Comparison of ENCODE assay signal across 1 cellular context in the genomic region with DNA sequence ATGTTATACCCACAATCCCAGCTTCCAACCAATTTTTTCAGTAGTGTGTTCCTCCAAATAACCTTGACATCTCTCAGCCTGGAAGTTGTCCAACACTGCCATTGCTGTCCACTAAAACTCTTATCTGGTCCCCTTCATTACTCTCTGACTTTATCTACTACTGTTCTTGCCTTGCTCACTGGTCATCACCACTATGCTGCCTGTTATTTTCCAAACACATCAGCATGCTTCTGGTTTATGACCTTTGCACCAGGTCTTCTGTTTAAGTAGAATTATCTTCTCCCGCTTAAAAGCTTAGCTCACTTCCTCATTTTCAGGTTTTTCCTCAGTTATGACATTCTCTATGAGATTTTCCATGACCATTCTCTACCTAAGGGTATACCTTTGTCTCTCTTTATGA.
TF ChIP-seq lines count a peak whose summit lies in the region.

No MANE protein-coding gene starts in this region.

TF ChIP-seq in K562, 482 proteins besides CTCF, POLR2A, EP300 and RAD21 (continued from another document and continues in another):
- TF ChIP-seq OTX1 (CRISPR knock-in tag; IDR thresholded peaks at IDR 0.05) (no peak), ZNF197 (CRISPR knock-in tag; IDR thresholded peaks at IDR 0.05; ENCODE audit: low read depth) (no peak), NR3C1 (CRISPR knock-in tag; IDR thresholded peaks at IDR 0.05) (no peak), ZSCAN29 (IDR thresholded peaks at IDR 0.05) (no peak), XRCC3 (IDR thresholded peaks at IDR 0.05) (no peak), STAT5B (CRISPR knock-in tag; IDR thresholded peaks at IDR 0.05) (no peak), BRF1 (IDR thresholded peaks at IDR 0.05; ENCODE audit: borderline replicate concordance, extremely low read depth, insufficient read length) (no peak), CBFB (CRISPR knock-in tag; IDR thresholded peaks at IDR 0.05) (no peak), SAFB (IDR thresholded peaks at IDR 0.05; ENCODE audit: borderline replicate concordance, low read depth, low read length) (no peak), HNRNPL (IDR thresholded peaks at IDR 0.05; ENCODE audit: low read depth, low read length) (no peak), TCFL5 (CRISPR knock-in tag; conservative IDR thresholded peaks at IDR 0.05) (no peak), MAFF (IDR thresholded peaks at IDR 0.05; ENCODE audit: low read length) (no peak), RFX7 (CRISPR knock-in tag; IDR thresholded peaks at IDR 0.05) (no peak), ZNF431 (CRISPR knock-in tag; IDR thresholded peaks at IDR 0.05) (no peak), KDM2B (CRISPR knock-in tag; IDR thresholded peaks at IDR 0.05) (no peak), NRF1 (conservative IDR thresholded peaks at IDR 0.05 in 1 of 2, IDR thresholded peaks at IDR 0.05 in 1 of 2) (no peak), NCOR1 (IDR thresholded peaks at IDR 0.05) (peak; percentile 85), RBM22 (IDR thresholded peaks at IDR 0.05; ENCODE audit: low read depth, low read length, poor library complexity, severe bottlenecking) (no peak), SREBF2 (CRISPR knock-in tag; IDR thresholded peaks at IDR 0.05) (no peak), ZNF121 (CRISPR knock-in tag; conservative IDR thresholded peaks at IDR 0.05) (no peak), KAT2B (IDR thresholded peaks at IDR 0.05; ENCODE audit: low read depth, low read length) (no peak), MEF2D (tag; conservative IDR thresholded peaks at IDR 0.05; ENCODE audit: low read depth) (0 out of 2 replicates have a peak, but pooled peaks have one; percentile 27), MXI1 (IDR thresholded peaks at IDR 0.05; ENCODE audit: low read depth, low read length) (no peak), FUS (optimal IDR thresholded peaks at IDR 0.05; ENCODE audit: low read depth, low read length) (no peak), HMG20A (CRISPR knock-in tag; conservative IDR thresholded peaks at IDR 0.05) (no peak), FOXP1 (CRISPR knock-in tag; IDR thresholded peaks at IDR 0.05) (no peak), KHSRP (IDR thresholded peaks at IDR 0.05) (0 out of 2 replicates have a peak, but pooled peaks have one; percentile 44), IFI16 (CRISPR knock-in tag; IDR thresholded peaks at IDR 0.05) (no peak), SMC3 (conservative IDR thresholded peaks at IDR 0.05; ENCODE audit: insufficient read depth, low read depth, low read length) (no peak), NUFIP1 (IDR thresholded peaks at IDR 0.05; ENCODE audit: partially characterized antibody) (no peak)
- TF ChIP-seq, protein P1, sequence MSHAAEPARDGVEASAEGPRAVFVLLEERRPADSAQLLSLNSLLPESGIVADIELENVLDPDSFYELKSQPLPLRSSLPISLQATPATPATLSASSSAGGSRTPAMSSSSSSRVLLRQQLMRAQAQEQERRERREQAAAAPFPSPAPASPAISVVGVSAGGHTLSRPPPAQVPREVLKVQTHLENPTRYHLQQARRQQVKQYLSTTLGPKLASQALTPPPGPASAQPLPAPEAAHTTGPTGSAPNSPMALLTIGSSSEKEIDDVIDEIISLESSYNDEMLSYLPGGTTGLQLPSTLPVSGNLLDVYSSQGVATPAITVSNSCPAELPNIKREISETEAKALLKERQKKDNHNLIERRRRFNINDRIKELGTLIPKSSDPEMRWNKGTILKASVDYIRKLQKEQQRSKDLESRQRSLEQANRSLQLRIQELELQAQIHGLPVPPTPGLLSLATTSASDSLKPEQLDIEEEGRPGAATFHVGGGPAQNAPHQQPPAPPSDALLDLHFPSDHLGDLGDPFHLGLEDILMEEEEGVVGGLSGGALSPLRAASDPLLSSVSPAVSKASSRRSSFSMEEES (CRISPR knock-in tag; IDR thresholded peaks at IDR 0.05) = no peak
- TF ChIP-seq, protein P2, sequence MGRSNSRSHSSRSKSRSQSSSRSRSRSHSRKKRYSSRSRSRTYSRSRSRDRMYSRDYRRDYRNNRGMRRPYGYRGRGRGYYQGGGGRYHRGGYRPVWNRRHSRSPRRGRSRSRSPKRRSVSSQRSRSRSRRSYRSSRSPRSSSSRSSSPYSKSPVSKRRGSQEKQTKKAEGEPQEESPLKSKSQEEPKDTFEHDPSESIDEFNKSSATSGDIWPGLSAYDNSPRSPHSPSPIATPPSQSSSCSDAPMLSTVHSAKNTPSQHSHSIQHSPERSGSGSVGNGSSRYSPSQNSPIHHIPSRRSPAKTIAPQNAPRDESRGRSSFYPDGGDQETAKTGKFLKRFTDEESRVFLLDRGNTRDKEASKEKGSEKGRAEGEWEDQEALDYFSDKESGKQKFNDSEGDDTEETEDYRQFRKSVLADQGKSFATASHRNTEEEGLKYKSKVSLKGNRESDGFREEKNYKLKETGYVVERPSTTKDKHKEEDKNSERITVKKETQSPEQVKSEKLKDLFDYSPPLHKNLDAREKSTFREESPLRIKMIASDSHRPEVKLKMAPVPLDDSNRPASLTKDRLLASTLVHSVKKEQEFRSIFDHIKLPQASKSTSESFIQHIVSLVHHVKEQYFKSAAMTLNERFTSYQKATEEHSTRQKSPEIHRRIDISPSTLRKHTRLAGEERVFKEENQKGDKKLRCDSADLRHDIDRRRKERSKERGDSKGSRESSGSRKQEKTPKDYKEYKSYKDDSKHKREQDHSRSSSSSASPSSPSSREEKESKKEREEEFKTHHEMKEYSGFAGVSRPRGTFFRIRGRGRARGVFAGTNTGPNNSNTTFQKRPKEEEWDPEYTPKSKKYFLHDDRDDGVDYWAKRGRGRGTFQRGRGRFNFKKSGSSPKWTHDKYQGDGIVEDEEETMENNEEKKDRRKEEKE (IDR thresholded peaks at IDR 0.05; ENCODE audit: borderline replicate concordance in 1 of 2, control insufficient read depth in 1 of 2, low read depth in 2 of 2, low read length in 1 of 2) = no peak
- TF ChIP-seq, protein P3, sequence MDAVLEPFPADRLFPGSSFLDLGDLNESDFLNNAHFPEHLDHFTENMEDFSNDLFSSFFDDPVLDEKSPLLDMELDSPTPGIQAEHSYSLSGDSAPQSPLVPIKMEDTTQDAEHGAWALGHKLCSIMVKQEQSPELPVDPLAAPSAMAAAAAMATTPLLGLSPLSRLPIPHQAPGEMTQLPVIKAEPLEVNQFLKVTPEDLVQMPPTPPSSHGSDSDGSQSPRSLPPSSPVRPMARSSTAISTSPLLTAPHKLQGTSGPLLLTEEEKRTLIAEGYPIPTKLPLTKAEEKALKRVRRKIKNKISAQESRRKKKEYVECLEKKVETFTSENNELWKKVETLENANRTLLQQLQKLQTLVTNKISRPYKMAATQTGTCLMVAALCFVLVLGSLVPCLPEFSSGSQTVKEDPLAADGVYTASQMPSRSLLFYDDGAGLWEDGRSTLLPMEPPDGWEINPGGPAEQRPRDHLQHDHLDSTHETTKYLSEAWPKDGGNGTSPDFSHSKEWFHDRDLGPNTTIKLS (IDR thresholded peaks at IDR 0.05; ENCODE audit: borderline replicate concordance, low read depth) = no peak
- TF ChIP-seq, protein P4, sequence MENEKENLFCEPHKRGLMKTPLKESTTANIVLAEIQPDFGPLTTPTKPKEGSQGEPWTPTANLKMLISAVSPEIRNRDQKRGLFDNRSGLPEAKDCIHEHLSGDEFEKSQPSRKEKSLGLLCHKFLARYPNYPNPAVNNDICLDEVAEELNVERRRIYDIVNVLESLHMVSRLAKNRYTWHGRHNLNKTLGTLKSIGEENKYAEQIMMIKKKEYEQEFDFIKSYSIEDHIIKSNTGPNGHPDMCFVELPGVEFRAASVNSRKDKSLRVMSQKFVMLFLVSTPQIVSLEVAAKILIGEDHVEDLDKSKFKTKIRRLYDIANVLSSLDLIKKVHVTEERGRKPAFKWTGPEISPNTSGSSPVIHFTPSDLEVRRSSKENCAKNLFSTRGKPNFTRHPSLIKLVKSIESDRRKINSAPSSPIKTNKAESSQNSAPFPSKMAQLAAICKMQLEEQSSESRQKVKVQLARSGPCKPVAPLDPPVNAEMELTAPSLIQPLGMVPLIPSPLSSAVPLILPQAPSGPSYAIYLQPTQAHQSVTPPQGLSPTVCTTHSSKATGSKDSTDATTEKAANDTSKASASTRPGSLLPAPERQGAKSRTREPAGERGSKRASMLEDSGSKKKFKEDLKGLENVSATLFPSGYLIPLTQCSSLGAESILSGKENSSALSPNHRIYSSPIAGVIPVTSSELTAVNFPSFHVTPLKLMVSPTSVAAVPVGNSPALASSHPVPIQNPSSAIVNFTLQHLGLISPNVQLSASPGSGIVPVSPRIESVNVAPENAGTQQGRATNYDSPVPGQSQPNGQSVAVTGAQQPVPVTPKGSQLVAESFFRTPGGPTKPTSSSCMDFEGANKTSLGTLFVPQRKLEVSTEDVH (IDR thresholded peaks at IDR 0.05; ENCODE audit: low read depth, partially characterized antibody) = peak; percentile 79
- TF ChIP-seq, protein P5, sequence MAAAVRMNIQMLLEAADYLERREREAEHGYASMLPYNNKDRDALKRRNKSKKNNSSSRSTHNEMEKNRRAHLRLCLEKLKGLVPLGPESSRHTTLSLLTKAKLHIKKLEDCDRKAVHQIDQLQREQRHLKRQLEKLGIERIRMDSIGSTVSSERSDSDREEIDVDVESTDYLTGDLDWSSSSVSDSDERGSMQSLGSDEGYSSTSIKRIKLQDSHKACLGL (CRISPR knock-in tag; IDR thresholded peaks at IDR 0.05; ENCODE audit: borderline replicate concordance, poor library complexity, severe bottlenecking) = no peak
- TF ChIP-seq, protein P6, sequence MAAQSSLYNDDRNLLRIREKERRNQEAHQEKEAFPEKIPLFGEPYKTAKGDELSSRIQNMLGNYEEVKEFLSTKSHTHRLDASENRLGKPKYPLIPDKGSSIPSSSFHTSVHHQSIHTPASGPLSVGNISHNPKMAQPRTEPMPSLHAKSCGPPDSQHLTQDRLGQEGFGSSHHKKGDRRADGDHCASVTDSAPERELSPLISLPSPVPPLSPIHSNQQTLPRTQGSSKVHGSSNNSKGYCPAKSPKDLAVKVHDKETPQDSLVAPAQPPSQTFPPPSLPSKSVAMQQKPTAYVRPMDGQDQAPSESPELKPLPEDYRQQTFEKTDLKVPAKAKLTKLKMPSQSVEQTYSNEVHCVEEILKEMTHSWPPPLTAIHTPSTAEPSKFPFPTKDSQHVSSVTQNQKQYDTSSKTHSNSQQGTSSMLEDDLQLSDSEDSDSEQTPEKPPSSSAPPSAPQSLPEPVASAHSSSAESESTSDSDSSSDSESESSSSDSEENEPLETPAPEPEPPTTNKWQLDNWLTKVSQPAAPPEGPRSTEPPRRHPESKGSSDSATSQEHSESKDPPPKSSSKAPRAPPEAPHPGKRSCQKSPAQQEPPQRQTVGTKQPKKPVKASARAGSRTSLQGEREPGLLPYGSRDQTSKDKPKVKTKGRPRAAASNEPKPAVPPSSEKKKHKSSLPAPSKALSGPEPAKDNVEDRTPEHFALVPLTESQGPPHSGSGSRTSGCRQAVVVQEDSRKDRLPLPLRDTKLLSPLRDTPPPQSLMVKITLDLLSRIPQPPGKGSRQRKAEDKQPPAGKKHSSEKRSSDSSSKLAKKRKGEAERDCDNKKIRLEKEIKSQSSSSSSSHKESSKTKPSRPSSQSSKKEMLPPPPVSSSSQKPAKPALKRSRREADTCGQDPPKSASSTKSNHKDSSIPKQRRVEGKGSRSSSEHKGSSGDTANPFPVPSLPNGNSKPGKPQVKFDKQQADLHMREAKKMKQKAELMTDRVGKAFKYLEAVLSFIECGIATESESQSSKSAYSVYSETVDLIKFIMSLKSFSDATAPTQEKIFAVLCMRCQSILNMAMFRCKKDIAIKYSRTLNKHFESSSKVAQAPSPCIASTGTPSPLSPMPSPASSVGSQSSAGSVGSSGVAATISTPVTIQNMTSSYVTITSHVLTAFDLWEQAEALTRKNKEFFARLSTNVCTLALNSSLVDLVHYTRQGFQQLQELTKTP (IDR thresholded peaks at IDR 0.05; ENCODE audit: low read depth in 1 of 2, partially characterized antibody in 2 of 2) = peak; percentile 50 to 78
- TF ChIP-seq, protein P7, sequence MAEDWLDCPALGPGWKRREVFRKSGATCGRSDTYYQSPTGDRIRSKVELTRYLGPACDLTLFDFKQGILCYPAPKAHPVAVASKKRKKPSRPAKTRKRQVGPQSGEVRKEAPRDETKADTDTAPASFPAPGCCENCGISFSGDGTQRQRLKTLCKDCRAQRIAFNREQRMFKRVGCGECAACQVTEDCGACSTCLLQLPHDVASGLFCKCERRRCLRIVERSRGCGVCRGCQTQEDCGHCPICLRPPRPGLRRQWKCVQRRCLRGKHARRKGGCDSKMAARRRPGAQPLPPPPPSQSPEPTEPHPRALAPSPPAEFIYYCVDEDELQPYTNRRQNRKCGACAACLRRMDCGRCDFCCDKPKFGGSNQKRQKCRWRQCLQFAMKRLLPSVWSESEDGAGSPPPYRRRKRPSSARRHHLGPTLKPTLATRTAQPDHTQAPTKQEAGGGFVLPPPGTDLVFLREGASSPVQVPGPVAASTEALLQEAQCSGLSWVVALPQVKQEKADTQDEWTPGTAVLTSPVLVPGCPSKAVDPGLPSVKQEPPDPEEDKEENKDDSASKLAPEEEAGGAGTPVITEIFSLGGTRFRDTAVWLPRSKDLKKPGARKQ (CRISPR knock-in tag; IDR thresholded peaks at IDR 0.05) = no peak
- TF ChIP-seq, protein P8, sequence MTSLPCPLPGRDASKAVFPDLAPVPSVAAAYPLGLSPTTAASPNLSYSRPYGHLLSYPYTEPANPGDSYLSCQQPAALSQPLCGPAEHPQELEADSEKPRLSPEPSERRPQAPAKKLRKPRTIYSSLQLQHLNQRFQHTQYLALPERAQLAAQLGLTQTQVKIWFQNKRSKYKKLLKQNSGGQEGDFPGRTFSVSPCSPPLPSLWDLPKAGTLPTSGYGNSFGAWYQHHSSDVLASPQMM (CRISPR knock-in tag; IDR thresholded peaks at IDR 0.05) = no peak
- TF ChIP-seq, protein P9, sequence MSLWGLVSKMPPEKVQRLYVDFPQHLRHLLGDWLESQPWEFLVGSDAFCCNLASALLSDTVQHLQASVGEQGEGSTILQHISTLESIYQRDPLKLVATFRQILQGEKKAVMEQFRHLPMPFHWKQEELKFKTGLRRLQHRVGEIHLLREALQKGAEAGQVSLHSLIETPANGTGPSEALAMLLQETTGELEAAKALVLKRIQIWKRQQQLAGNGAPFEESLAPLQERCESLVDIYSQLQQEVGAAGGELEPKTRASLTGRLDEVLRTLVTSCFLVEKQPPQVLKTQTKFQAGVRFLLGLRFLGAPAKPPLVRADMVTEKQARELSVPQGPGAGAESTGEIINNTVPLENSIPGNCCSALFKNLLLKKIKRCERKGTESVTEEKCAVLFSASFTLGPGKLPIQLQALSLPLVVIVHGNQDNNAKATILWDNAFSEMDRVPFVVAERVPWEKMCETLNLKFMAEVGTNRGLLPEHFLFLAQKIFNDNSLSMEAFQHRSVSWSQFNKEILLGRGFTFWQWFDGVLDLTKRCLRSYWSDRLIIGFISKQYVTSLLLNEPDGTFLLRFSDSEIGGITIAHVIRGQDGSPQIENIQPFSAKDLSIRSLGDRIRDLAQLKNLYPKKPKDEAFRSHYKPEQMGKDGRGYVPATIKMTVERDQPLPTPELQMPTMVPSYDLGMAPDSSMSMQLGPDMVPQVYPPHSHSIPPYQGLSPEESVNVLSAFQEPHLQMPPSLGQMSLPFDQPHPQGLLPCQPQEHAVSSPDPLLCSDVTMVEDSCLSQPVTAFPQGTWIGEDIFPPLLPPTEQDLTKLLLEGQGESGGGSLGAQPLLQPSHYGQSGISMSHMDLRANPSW (CRISPR knock-in tag; IDR thresholded peaks at IDR 0.05) = no peak
